In genomic region chr5:34474573-34475021, GRCh38 we compare ENCODE assay signal across 9 cellular contexts.
DNase-seq lines count a peak whose midpoint lies in the region; ATAC-seq, FAIRE-seq and TF ChIP-seq lines count a peak whose summit lies in the region.
"Had no signal": no experiment of that assay in that cellular context is flagged by ENCODE, and none has a peak within 500 bp of the region (broad histone marks: within the 10 kb centered on the region; RNA-seq: fewer than 3 reads in every experiment).

No MANE protein-coding gene starts in this region.

- peak; percentile 81 to 91 (median 87) for TF ChIP-seq CTCF in breast epithelium (IDR thresholded peaks at IDR 0.05)
- peak; percentile 76 to 88 (median 85) for TF ChIP-seq CTCF in keratinocyte (optimal IDR thresholded peaks at IDR 0.05 in 1 of 3, IDR thresholded peaks at IDR 0.05 in 1 of 3, conservative IDR thresholded peaks at IDR 0.05 in 1 of 3; ENCODE audit: extremely low read depth in 1 of 3, insufficient read depth in 2 of 3, low read length in 3 of 3)
- TF ChIP-seq CTCF in transverse colon (IDR thresholded peaks at IDR 0.05), result peak; percentile 86 to 98 (median 95)

- H3K27ac ChIP-seq in breast epithelium, result no peak overlapping the region
- no peak overlapping the region for H3K27ac ChIP-seq in keratinocyte (ENCODE audit: control insufficient read depth, insufficient read depth, low read length)
- H3K27ac ChIP-seq in transverse colon, result no peak overlapping the region

- no peaks in the 10 kb centered on the region for H3K36me3 Mint-ChIP-seq in activated T-cell treated with anti-CD3 and anti-CD28 coated beads, Interleukin-2, amount 50 U/mL, for 72 hours (ENCODE audit: insufficient read depth in 2 of 2)

- H3K9me1 ChIP-seq in keratinocyte (ENCODE audit: control insufficient read depth, extremely low read depth, insufficient read depth, low read length), result no peaks in the 10 kb centered on the region

- dilution Hi-C loops in keratinocyte (cut with MboI; ENCODE audit: extremely low pct_ligation_motif_present, low sequenced_read_pairs), result no loop called here

- FAIRE-seq in keratinocyte (lab: Jason Lieb, UNC), result peak; percentile 84
- FAIRE-seq: colon had no signal

- H3K79me2 ChIP-seq in keratinocyte (ENCODE audit: control insufficient read depth, insufficient read depth, low read length), result no peaks in the 10 kb centered on the region

- H3K9me3 Mint-ChIP-seq in activated T-cell treated with anti-CD3 and anti-CD28 coated beads, Interleukin-2, amount 50 U/mL, for 72 hours, result no peaks in the 10 kb centered on the region

- no peak overlapping the region for H3K4me3 Mint-ChIP-seq in activated T-cell treated with anti-CD3 and anti-CD28 coated beads, Interleukin-2, amount 50 U/mL, for 72 hours

- peaks cover 24% of the 10 kb centered on the region for H3K27me3 Mint-ChIP-seq in activated T-cell treated with anti-CD3 and anti-CD28 coated beads, Interleukin-2, amount 50 U/mL, for 72 hours (ENCODE audit: low read depth)

- H3K4me1 Mint-ChIP-seq in activated T-cell treated with anti-CD3 and anti-CD28 coated beads, Interleukin-2, amount 50 U/mL, for 72 hours (ENCODE audit: low read depth), result no peaks in the 10 kb centered on the region

- DNase-seq in activated T-cell treated with anti-CD3 and anti-CD28 coated beads, Interleukin-2, amount 50 U/mL, for 72 hours, result peak; percentile 7 to 27
- DNase-seq in activated T-cell treated with anti-CD3 and anti-CD28 coated beads, Interleukin-2, amount 50 U/mL, for 1 hour, result no peak
- DNase-seq in NCI-H526 (lab: John Stamatoyannopoulos, UW) (peak; percentile 59 to 83), breast epithelium (ENCODE audit: low spot score in 2 of 2) (no peak), keratinocyte (ENCODE audit: low read depth, low spot score) (no peak), transverse colon (no peak)
- no peak for DNase-seq in NK-92 treated with Interleukin-12 subunit alpha and Interleukin-12 subunit beta, amount 100 ng/mL, for 24 hours (lab: John Stamatoyannopoulos, UW)

- in situ Hi-C loops in transverse colon (cut with MboI; ENCODE audit: low pct_ligation_motif_present in 1 of 4, low pct_unique_long_range_greater_than_20kb in 1 of 4, low sequenced_read_pairs in 3 of 4), result loop anchor here in 3 of 4 donors (25.0 kb wide), 4 partner anchors 462 to 1037 kb away; partner anchors contain the start of genes AMACR (in 1 of the 3), SLC45A2 (in 1 of the 3) and TARS1 (in 1 of the 3)

- no peaks in the 10 kb centered on the region for H3K4me1 ChIP-seq in breast epithelium
- H3K4me1 ChIP-seq in keratinocyte (ENCODE audit: control insufficient read depth, extremely low read depth, insufficient read depth, low read length), result no peaks in the 10 kb centered on the region
- no peaks in the 10 kb centered on the region for H3K4me1 ChIP-seq in transverse colon

- intact Hi-C loops in breast epithelium (cut with DNase I; ENCODE audit: low total_unique reads) (no loop called here), transverse colon (cut with DNase I; ENCODE audit: low total_unique reads) (no loop called here)

- 33 to 49% methylated on average over 2 to 4 of the region's 4 CpGs for WGBS in transverse colon (ENCODE audit: low coverage in 1 of 2), 2 donors

- H3K9me3 ChIP-seq in breast epithelium (no peaks in the 10 kb centered on the region), keratinocyte (ENCODE audit: control insufficient read depth, low read depth, low read length) (no peaks in the 10 kb centered on the region), transverse colon (no peaks in the 10 kb centered on the region)

- H3K27me3 ChIP-seq in breast epithelium (no peaks in the 10 kb centered on the region), keratinocyte (ENCODE audit: control insufficient read depth, extremely low read depth, insufficient read depth, low read length) (no peaks in the 10 kb centered on the region), transverse colon (no peaks in the 10 kb centered on the region)

- no peak overlapping the region for H3K4me2 ChIP-seq in keratinocyte (ENCODE audit: control insufficient read depth, extremely low read depth, insufficient read depth, low read depth, low read length)

- H4K20me1 ChIP-seq in keratinocyte (ENCODE audit: control insufficient read depth, extremely low read depth, insufficient read depth, low read length), result no peaks in the 10 kb centered on the region

- no peak overlapping the region for H3K9ac ChIP-seq in keratinocyte (ENCODE audit: control insufficient read depth, extremely low read depth, insufficient read depth, low read length)

- H2AFZ ChIP-seq in keratinocyte (ENCODE audit: control insufficient read depth, low read length), result no peak overlapping the region

- TF ChIP-seq POLR2A in breast epithelium (IDR thresholded peaks at IDR 0.05) (no peak), transverse colon (IDR thresholded peaks at IDR 0.05) (no peak)

- no peaks in the 10 kb centered on the region for H3K36me3 ChIP-seq in breast epithelium
- H3K36me3 ChIP-seq in keratinocyte (ENCODE audit: control insufficient read depth in 2 of 2, extremely low read depth in 1 of 2, insufficient read depth in 2 of 2, low read length in 2 of 2), result no peaks in the 10 kb centered on the region
- no peaks in the 10 kb centered on the region for H3K36me3 ChIP-seq in transverse colon

- no peak for TF ChIP-seq EP300 in transverse colon (IDR thresholded peaks at IDR 0.05; ENCODE audit: low read depth)

- peak in 1 of 2 donors; percentile 45 for ATAC-seq in activated T-cell treated with anti-CD3 and anti-CD28 coated beads, Interleukin-2, amount 50 U/mL, for 72 hours (replicated peaks in 1 of 2)
- ATAC-seq in HG03159 (IDR thresholded peaks at IDR 0.05; ENCODE audit: unreplicated experiment), result peak; percentile 70

- H3K27ac Mint-ChIP-seq in activated T-cell treated with anti-CD3 and anti-CD28 coated beads, Interleukin-2, amount 50 U/mL, for 72 hours, result no peak overlapping the region

- H3K4me3 ChIP-seq in breast epithelium (no peak overlapping the region), keratinocyte (ENCODE audit: control insufficient read depth in 2 of 3, extremely low read depth in 1 of 3, insufficient read depth in 2 of 3, low read depth in 1 of 3, low read length in 3 of 3) (no peak overlapping the region), transverse colon (no peak overlapping the region)

Comparison
In these comparisons a context has a peak if more than half of its experiments do, and no peak if none do; other contexts are left out.
1. DNase-seq: peak in activated T-cell treated with anti-CD3 and anti-CD28 coated beads, Interleukin-2, amount 50 U/mL, for 72 hours (2 of 2) and NCI-H526 (2 of 2); none in activated T-cell treated with anti-CD3 and anti-CD28 coated beads, Interleukin-2, amount 50 U/mL, for 1 hour (single experiment), breast epithelium (0 of 2), keratinocyte (single experiment), transverse colon (single experiment) and NK-92 treated with Interleukin-12 subunit alpha and Interleukin-12 subunit beta, amount 100 ng/mL, for 24 hours (single experiment).
2. Peak in every context shown above with its lines, with median percentiles within 50 percentile points of each other: CTCF ChIP-seq.